Comparison of ENCODE assay signal across 21 cellular contexts in the genomic region with DNA sequence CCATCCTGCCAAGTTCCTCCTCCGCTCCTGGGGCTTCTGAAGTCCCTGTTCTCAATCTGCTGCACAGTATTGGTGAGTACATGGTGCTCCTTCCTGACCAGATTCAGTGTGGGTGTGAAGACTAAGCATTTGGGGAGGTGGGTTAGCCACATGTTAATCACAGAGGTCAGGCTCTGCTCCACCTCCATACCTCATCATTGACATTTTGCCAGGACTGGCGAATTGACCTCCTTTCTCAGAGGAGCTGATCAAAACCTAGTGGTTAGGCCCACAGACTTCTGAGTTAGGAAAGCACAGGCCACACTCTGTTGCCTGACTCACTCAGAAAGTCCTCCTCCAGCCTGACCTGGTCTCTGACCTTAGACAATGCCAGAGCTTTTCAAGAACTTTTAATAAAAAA. TPM values are rescaled to one million over a fixed set of nuclear protein-coding genes. Genes with fewer than 3 reads are reported as not detected.
DNase-seq lines count a peak whose midpoint lies in the region; ATAC-seq and TF ChIP-seq lines count a peak whose summit lies in the region.
"Had no signal": no experiment of that assay in that cellular context is flagged by ENCODE, and none has a peak within 500 bp of the region (broad histone marks: within the 10 kb centered on the region; RNA-seq: fewer than 3 reads in every experiment).

No MANE protein-coding gene starts in this region.

- H3K4me3 ChIP-seq in GM12865 (ENCODE audit: low read depth, low read length), result no peak overlapping the region
- H3K4me3 ChIP-seq: adrenal gland, breast epithelium, heart left ventricle, right atrium auricular region, tibial artery had no signal

- peaks cover 0 to 3% of the 10 kb centered on the region in 2 donors for H3K4me1 Mint-ChIP-seq in effector memory CD8-positive, alpha-beta T cell (ENCODE audit: low read depth in 2 of 2)
- no peaks in the 10 kb centered on the region for H3K4me1 Mint-ChIP-seq in Calu3 (ENCODE audit: low read depth, unreplicated experiment)
- H3K4me1 Mint-ChIP-seq: CD8-positive, alpha-beta memory T cell; naive thymus-derived CD8-positive, alpha-beta T cell had no signal

- ATAC-seq in HG03045 (IDR thresholded peaks at IDR 0.05; ENCODE audit: unreplicated experiment), result peak; percentile 56
- ATAC-seq in effector memory CD8-positive, alpha-beta T cell (replicated peaks), result peak; percentile 85
- ATAC-seq: heart left ventricle; naive thymus-derived CD8-positive, alpha-beta T cell; WTC11 had no signal

- no peak overlapping the region for H3K27ac Mint-ChIP-seq in effector memory CD8-positive, alpha-beta T cell
- no peak overlapping the region for H3K27ac Mint-ChIP-seq in Calu3 (ENCODE audit: unreplicated experiment)
- H3K27ac Mint-ChIP-seq: HFFc6; naive thymus-derived CD8-positive, alpha-beta T cell; WTC11 had no signal

- peaks cover 1% of the 10 kb centered on the region for H3K36me3 Mint-ChIP-seq in effector memory CD8-positive, alpha-beta T cell (ENCODE audit: insufficient read depth)
- no peaks in the 10 kb centered on the region for H3K36me3 Mint-ChIP-seq in Calu3 (ENCODE audit: insufficient read depth, unreplicated experiment)
- H3K36me3 Mint-ChIP-seq: CD8-positive, alpha-beta memory T cell; WTC11 had no signal

- no peak for TF ChIP-seq CTCF in GM12865 (IDR thresholded peaks at IDR 0.05; ENCODE audit: insufficient read depth, low read depth, low read length, missing control alignments)
- TF ChIP-seq CTCF in Calu3 (IDR thresholded peaks at IDR 0.05; ENCODE audit: unreplicated experiment), result no peak

- H3K4me3 Mint-ChIP-seq in effector memory CD8-positive, alpha-beta T cell, result no peak overlapping the region
- no peak overlapping the region for H3K4me3 Mint-ChIP-seq in Calu3 (ENCODE audit: low read depth, unreplicated experiment)
- H3K4me3 Mint-ChIP-seq: CD8-positive, alpha-beta memory T cell; HFFc6; naive thymus-derived CD8-positive, alpha-beta T cell; WTC11 had no signal

- peaks cover 14 to 30% of the 10 kb centered on the region in 2 donors for H3K27me3 Mint-ChIP-seq in effector memory CD8-positive, alpha-beta T cell
- peaks cover 36% of the 10 kb centered on the region for H3K27me3 Mint-ChIP-seq in Calu3 (ENCODE audit: unreplicated experiment)

- intact Hi-C loops in Calu3 (cut with micrococcal nuclease; ENCODE audit: unreplicated experiment), result no loop called here

- BruUV-seq in Calu3 (replicated peaks; lab: Mats Ljungman, UMichigan), result no TSS peak

- CTCF ChIA-PET in Calu3 (lab: Charles Lee), result no interaction called here

- DNase-seq in CD1c-positive myeloid dendritic cell (ENCODE audit: extremely low spot score) (peak; percentile 70), GM12865 (ENCODE audit: low read depth) (peak; percentile 40), T-helper 9 cell (no peak), NCI-H526 (lab: John Stamatoyannopoulos, UW) (no peak), Calu3 (no peak)
- peak in 2 of 3 experiments; percentile 14 to 20 for DNase-seq in effector memory CD8-positive, alpha-beta T cell
- DNase-seq: adrenal gland; DMS79; heart left ventricle; HFFc6; naive thymus-derived CD8-positive, alpha-beta T cell; NCI-H1930; NK-92 treated with Interleukin-12 subunit alpha and Interleukin-12 subunit beta, amount 100 ng/mL, for 24 hours; SK-N-SH; stimulated activated naive CD4-positive, alpha-beta T cell; tibial artery had no signal

- H3K9me3 Mint-ChIP-seq in effector memory CD8-positive, alpha-beta T cell, result no peaks in the 10 kb centered on the region
- H3K9me3 Mint-ChIP-seq in Calu3 (ENCODE audit: low read depth, unreplicated experiment), result no peaks in the 10 kb centered on the region
- H3K9me3 Mint-ChIP-seq: CD8-positive, alpha-beta memory T cell; HFFc6; naive thymus-derived CD8-positive, alpha-beta T cell; WTC11 had no signal

RNA-seq across cellular contexts. Expression of gene RPS17, which starts 8.4 kb away (rescaled TPM):
- total RNA-seq in Calu3 (2022), result 1,584 and 1,695 TPM in 2 replicates

Comparison
In these comparisons a context has a peak if more than half of its experiments do, and no peak if none do; other contexts are left out.
1. DNase-seq: peak in CD1c-positive myeloid dendritic cell (single experiment), GM12865 (single experiment) and effector memory CD8-positive, alpha-beta T cell (2 of 3); none in T-helper 9 cell (single experiment), NCI-H526 (0 of 2) and Calu3 (single experiment).